14 cellular contexts compared by ENCODE assay signal in genomic region chrY:12733625-12734024, GRCh38.
DNase-seq lines count a peak whose midpoint lies in the region; ATAC-seq and TF ChIP-seq lines count a peak whose summit lies in the region.
"Had no signal": no experiment of that assay in that cellular context is flagged by ENCODE, and none has a peak within 500 bp of the region (broad histone marks: within the 10 kb centered on the region; RNA-seq: fewer than 3 reads in every experiment).

No MANE protein-coding gene starts in this region.

- DNase-seq in activated T-cell treated with anti-CD3 and anti-CD28 coated beads for 24 hours (ENCODE audit: low read depth) (peak; percentile 37), activated T-cell treated with anti-CD3 and anti-CD28 coated beads for 4 hours (no peak), amniotic epithelial cell (ENCODE audit: low read depth) (peak; percentile 28), KBM-7 (no peak)
- DNase-seq in stimulated activated effector memory CD8-positive, alpha-beta T cell treated with anti-CD3 and anti-CD28 coated beads, Interleukin-12 subunit alpha, Interleukin-12 subunit beta, amount 100 ng/mL, for 72 hours (ENCODE audit: low spot score in 2 of 2) = peak; percentile 4 to 74
- no peak for DNase-seq in effector memory CD8-positive, alpha-beta T cell
- DNase-seq: activated gamma-delta T cell treated with Interleukin-2 at 50 U/mL for 16 hours, GDM1, hippocampal formation, MV-4-11, right lobe of liver, T-helper 17 cell had no signal

- no peak overlapping the region for H3K27ac Mint-ChIP-seq in stimulated activated effector memory CD8-positive, alpha-beta T cell treated with anti-CD3 and anti-CD28 coated beads, Interleukin-12 subunit alpha, Interleukin-12 subunit beta, amount 100 ng/mL, for 72 hours
- no peak overlapping the region for H3K27ac Mint-ChIP-seq in effector memory CD8-positive, alpha-beta T cell
- H3K27ac Mint-ChIP-seq: T-helper 17 cell had no signal

- H3K27me3 Mint-ChIP-seq in effector memory CD8-positive, alpha-beta T cell = no peaks in the 10 kb centered on the region
- H3K27me3 Mint-ChIP-seq: T-helper 17 cell had no signal

- H3K4me1 Mint-ChIP-seq in stimulated activated effector memory CD8-positive, alpha-beta T cell treated with anti-CD3 and anti-CD28 coated beads, Interleukin-12 subunit alpha, Interleukin-12 subunit beta, amount 100 ng/mL, for 72 hours = peaks cover 11% of the 10 kb centered on the region
- H3K4me1 Mint-ChIP-seq in effector memory CD8-positive, alpha-beta T cell (ENCODE audit: low read depth in 2 of 2) = peaks cover under 1 to 32% of the 10 kb centered on the region in 2 donors

- in situ Hi-C loops in KBM-7 (cut with MboI; ENCODE audit: low pct_unique_long_range_greater_than_20kb, low sequenced_read_pairs) = no loop called here

- TF ChIP-seq POLR2A in GM18505 (IDR thresholded peaks at IDR 0.05; ENCODE audit: borderline replicate concordance, extremely low read depth, insufficient read depth, insufficient read length) = no peak

- H3K36me3 Mint-ChIP-seq in stimulated activated effector memory CD8-positive, alpha-beta T cell treated with anti-CD3 and anti-CD28 coated beads, Interleukin-12 subunit alpha, Interleukin-12 subunit beta, amount 100 ng/mL, for 72 hours = peaks cover 71% of the 10 kb centered on the region
- H3K36me3 Mint-ChIP-seq in effector memory CD8-positive, alpha-beta T cell (ENCODE audit: insufficient read depth) = peaks cover 33% of the 10 kb centered on the region

- ATAC-seq in HG03432 (IDR thresholded peaks at IDR 0.05; ENCODE audit: unreplicated experiment) = peak; percentile 97
- ATAC-seq in stimulated activated effector memory CD8-positive, alpha-beta T cell treated with anti-CD3 and anti-CD28 coated beads, Interleukin-12 subunit alpha, Interleukin-12 subunit beta, amount 100 ng/mL, for 72 hours = peak; percentile 100
- no peak for ATAC-seq in GM18505 (IDR thresholded peaks at IDR 0.05; ENCODE audit: unreplicated experiment)
- ATAC-seq in effector memory CD8-positive, alpha-beta T cell (replicated peaks) = no peak
- ATAC-seq: right lobe of liver, T-helper 17 cell had no signal

- H3K9me3 Mint-ChIP-seq in stimulated activated effector memory CD8-positive, alpha-beta T cell treated with anti-CD3 and anti-CD28 coated beads, Interleukin-12 subunit alpha, Interleukin-12 subunit beta, amount 100 ng/mL, for 72 hours = no peaks in the 10 kb centered on the region
- H3K9me3 Mint-ChIP-seq in effector memory CD8-positive, alpha-beta T cell = no peaks in the 10 kb centered on the region

- H3K4me3 Mint-ChIP-seq in stimulated activated effector memory CD8-positive, alpha-beta T cell treated with anti-CD3 and anti-CD28 coated beads, Interleukin-12 subunit alpha, Interleukin-12 subunit beta, amount 100 ng/mL, for 72 hours = no peak overlapping the region
- H3K4me3 Mint-ChIP-seq in effector memory CD8-positive, alpha-beta T cell = no peak overlapping the region
- H3K4me3 Mint-ChIP-seq: T-helper 17 cell had no signal

Comparison
In these comparisons a context has a peak if more than half of its experiments do, and no peak if none do; other contexts are left out.
1. DNase-seq: peak in activated T-cell treated with anti-CD3 and anti-CD28 coated beads for 24 hours (single experiment), amniotic epithelial cell (single experiment) and stimulated activated effector memory CD8-positive, alpha-beta T cell treated with anti-CD3 and anti-CD28 coated beads, Interleukin-12 subunit alpha, Interleukin-12 subunit beta, amount 100 ng/mL, for 72 hours (2 of 2); none in activated T-cell treated with anti-CD3 and anti-CD28 coated beads for 4 hours (single experiment), KBM-7 (single experiment) and effector memory CD8-positive, alpha-beta T cell (0 of 3).
2. ATAC-seq: peak in HG03432 (single experiment) and stimulated activated effector memory CD8-positive, alpha-beta T cell treated with anti-CD3 and anti-CD28 coated beads, Interleukin-12 subunit alpha, Interleukin-12 subunit beta, amount 100 ng/mL, for 72 hours (single experiment); none in GM18505 (single experiment) and effector memory CD8-positive, alpha-beta T cell (single experiment).